15 cellular contexts compared by ENCODE assay signal in genomic region chr9:33791117-33791516, GRCh38. TPM values are rescaled to one million over a fixed set of nuclear protein-coding genes. Genes with fewer than 3 reads are reported as not detected.
DNase-seq lines count a peak whose midpoint lies in the region; ATAC-seq and TF ChIP-seq lines count a peak whose summit lies in the region.
"Had no signal": no experiment of that assay in that cellular context is flagged by ENCODE, and none has a peak within 500 bp of the region (broad histone marks: within the 10 kb centered on the region; RNA-seq: fewer than 3 reads in every experiment).

No MANE protein-coding gene starts in this region.

- H3K27me3 Mint-ChIP-seq in activated T-helper 17 cell treated with anti-CD3 and anti-CD28 coated beads, Interleukin-2, amount 50 U/mL, for 72 hours, result peaks cover 17% of the 10 kb centered on the region

- H3K27me3 ChIP-seq in MG63, result no peaks in the 10 kb centered on the region

- H3K9me3 ChIP-seq in MG63, result no peaks in the 10 kb centered on the region
- H3K9me3 ChIP-seq in mucosa of descending colon, result no peaks in the 10 kb centered on the region

- H3K4me1 Mint-ChIP-seq in activated T-helper 17 cell treated with anti-CD3 and anti-CD28 coated beads, Interleukin-2, amount 50 U/mL, for 72 hours, result no peaks in the 10 kb centered on the region
- H3K4me1 Mint-ChIP-seq: CD8-positive, alpha-beta memory T cell had no signal

- H3K27ac Mint-ChIP-seq in activated T-helper 17 cell treated with anti-CD3 and anti-CD28 coated beads, Interleukin-2, amount 50 U/mL, for 72 hours, result no peak overlapping the region
- H3K27ac Mint-ChIP-seq: CD8-positive, alpha-beta memory T cell; effector memory CD8-positive, alpha-beta T cell had no signal

- peak; percentile 92 for DNase-seq in ELR (ENCODE audit: low read depth)
- DNase-seq in MG63, result peak; percentile 69
- DNase-seq in choroid plexus epithelial cell (ENCODE audit: low read depth), result peak; percentile 58
- DNase-seq in mucosa of descending colon, result peak in 1 of 3 donors; percentile 74
- no peak for DNase-seq in T-helper 9 cell
- no peak for DNase-seq in NCI-H524 treated with DMSO at 0.1 percent for 48 hours (lab: John Stamatoyannopoulos, UW)
- DNase-seq: activated CD4-positive, alpha-beta T cell treated with anti-CD3 and anti-CD28 coated beads for 48 hours; CD8-positive, alpha-beta memory T cell; effector memory CD8-positive, alpha-beta T cell; NCI-H1694 treated with DMSO at 0.1 percent for 48 hours; NK-92 treated with Interleukin-12 subunit alpha and Interleukin-12 subunit beta, amount 100 ng/mL, for 24 hours; SW 1271 had no signal

- no peak for TF ChIP-seq CTCF in choroid plexus epithelial cell (conservative IDR thresholded peaks at IDR 0.05; ENCODE audit: low read depth, low read length)
- no peak for TF ChIP-seq CTCF in mucosa of descending colon (IDR thresholded peaks at IDR 0.05)

- H3K36me3 Mint-ChIP-seq in activated T-helper 17 cell treated with anti-CD3 and anti-CD28 coated beads, Interleukin-2, amount 50 U/mL, for 72 hours (ENCODE audit: low read depth), result no peaks in the 10 kb centered on the region
- H3K36me3 Mint-ChIP-seq: CD8-positive, alpha-beta memory T cell had no signal

- intact Hi-C loops in mucosa of descending colon (cut with DNase I, micrococcal nuclease), result no loop called here

- no peaks in the 10 kb centered on the region for H3K36me3 ChIP-seq in MG63
- no peaks in the 10 kb centered on the region for H3K36me3 ChIP-seq in mucosa of descending colon (ENCODE audit: low read depth)

- no peak overlapping the region for H3K4me3 Mint-ChIP-seq in activated T-helper 17 cell treated with anti-CD3 and anti-CD28 coated beads, Interleukin-2, amount 50 U/mL, for 72 hours
- H3K4me3 Mint-ChIP-seq: CD8-positive, alpha-beta memory T cell; effector memory CD8-positive, alpha-beta T cell had no signal

- H3K4me3 ChIP-seq in MG63, result no peak overlapping the region
- no peak overlapping the region for H3K4me3 ChIP-seq in choroid plexus epithelial cell (ENCODE audit: low read depth, low read length)
- H3K4me3 ChIP-seq in mucosa of descending colon, result no peak overlapping the region
- H3K4me3 ChIP-seq: skin epidermis had no signal

- ATAC-seq in mucosa of descending colon, result peak; percentile 50
- ATAC-seq in activated T-helper 17 cell treated with anti-CD3 and anti-CD28 coated beads, Interleukin-2, amount 50 U/mL, for 72 hours (replicated peaks), result no peak
- ATAC-seq: effector memory CD8-positive, alpha-beta T cell had no signal

- peaks cover 4% of the 10 kb centered on the region for H3K4me1 ChIP-seq in mucosa of descending colon (ENCODE audit: low read depth)

- no peaks in the 10 kb centered on the region for H3K9me3 Mint-ChIP-seq in activated T-helper 17 cell treated with anti-CD3 and anti-CD28 coated beads, Interleukin-2, amount 50 U/mL, for 72 hours
- H3K9me3 Mint-ChIP-seq: CD8-positive, alpha-beta memory T cell; effector memory CD8-positive, alpha-beta T cell had no signal

RNA-seq across cellular contexts. Expression of gene PRSS3, which starts 4.2 kb away (rescaled TPM):
- not detected in 2 replicates for total RNA-seq in MG63 (2014; rRNA removed; shearing (Covaris generic); ENCODE audit: low replicate concordance)
- total RNA-seq in mucosa of descending colon, result 100 to 1,000 TPM; 107 to 326 (median 174) TPM
- total RNA-seq in activated T-helper 17 cell treated with anti-CD3 and anti-CD28 coated beads, Interleukin-2, amount 50 U/mL, for 72 hours, result not detected
- total RNA-seq: aorta had no signal

RNA-seq across cellular contexts. Expression of gene UBE2R2, which starts 25.8 kb away (rescaled TPM):
- 15.1 and 16.5 TPM in 2 replicates for total RNA-seq in MG63 (2014; rRNA removed; shearing (Covaris generic); ENCODE audit: low replicate concordance)
- 10 to 100 TPM; 32.1 to 55.5 (median 34.4) TPM for total RNA-seq in mucosa of descending colon
- total RNA-seq in activated T-helper 17 cell treated with anti-CD3 and anti-CD28 coated beads, Interleukin-2, amount 50 U/mL, for 72 hours, result 10 to 100 TPM; 39.3 to 61.4 TPM

Comparison
In these comparisons a context has a peak if more than half of its experiments do, and no peak if none do; other contexts are left out.
1. DNase-seq: peak in ELR (single experiment), MG63 (single experiment) and choroid plexus epithelial cell (single experiment); none in T-helper 9 cell (single experiment) and NCI-H524 treated with DMSO at 0.1 percent for 48 hours (single experiment).
2. RNA of gene PRSS3, which starts 4.2 kb away (total RNA-seq): 107 to 326 TPM in mucosa of descending colon; not detected in MG63 and not detected in activated T-helper 17 cell treated with anti-CD3 and anti-CD28 coated beads, Interleukin-2, amount 50 U/mL, for 72 hours; every median in the first group is over 100 times any median in the second.